ENCODE assay signal across 15 cellular contexts in genomic region chrX:11429543-11430085, GRCh38.
DNase-seq lines count a peak whose midpoint lies in the region; ATAC-seq and TF ChIP-seq lines count a peak whose summit lies in the region.
"Had no signal": no experiment of that assay in that cellular context is flagged by ENCODE, and none has a peak within 500 bp of the region (broad histone marks: within the 10 kb centered on the region; RNA-seq: fewer than 3 reads in every experiment).

No MANE protein-coding gene starts in this region.

- H3K4me2 ChIP-seq in mesenchymal stem cell (ENCODE audit: low read length, poor library complexity, severe bottlenecking) = no peak overlapping the region
- H3K4me2 ChIP-seq: PC-9 had no signal

- no peak overlapping the region for H3K9ac ChIP-seq in mesenchymal stem cell (ENCODE audit: low read length)

- ATAC-seq in GM21717 (IDR thresholded peaks at IDR 0.05; ENCODE audit: unreplicated experiment) (peak; percentile 54), GM18873 (IDR thresholded peaks at IDR 0.05; ENCODE audit: low FRiP score, unreplicated experiment) (no peak), HG03442 (IDR thresholded peaks at IDR 0.05; ENCODE audit: unreplicated experiment) (no peak)

- H3K79me1 ChIP-seq in mesenchymal stem cell (replicated peaks; ENCODE audit: low read length, poor library complexity, severe bottlenecking) = peaks cover 1% of the 10 kb centered on the region

- H2BK5ac ChIP-seq in mesenchymal stem cell (ENCODE audit: low read depth, low read length, poor library complexity, severe bottlenecking) = no peak overlapping the region

- H3K27me3 ChIP-seq in mesenchymal stem cell (ENCODE audit: control insufficient read depth in 1 of 2, insufficient read depth in 1 of 2, low read length in 2 of 2) = no peaks in the 10 kb centered on the region

- H3K4ac ChIP-seq in mesenchymal stem cell (ENCODE audit: low read depth in 1 of 2, low read length in 2 of 2) = no peak overlapping the region

- H3K9me3 ChIP-seq in mesenchymal stem cell (ENCODE audit: control insufficient read depth, low read length) = no peaks in the 10 kb centered on the region

- no peak overlapping the region for H3K14ac ChIP-seq in mesenchymal stem cell (ENCODE audit: low read length in 2 of 2)

- 59% methylated on average over 2 of the region's 3 CpGs for WGBS in mesenchymal stem cell

- H3K36me3 ChIP-seq in mesenchymal stem cell (ENCODE audit: control insufficient read depth in 1 of 2, insufficient read depth in 2 of 2, low read depth in 1 of 2, low read length in 2 of 2) = no peaks in the 10 kb centered on the region

- DNase-seq in GM12865 (ENCODE audit: low read depth) (peak; percentile 35), RPMI8226 (peak; percentile 83), mesenchymal stem cell (no peak), middle frontal gyrus (ENCODE audit: extremely low spot score, low spot score) (no peak)
- DNase-seq in stimulated activated CD8-positive, alpha-beta memory T cell treated with anti-CD3 and anti-CD28 coated beads, Interleukin-4, amount 100 ng/mL, for 48 hours = no peak
- DNase-seq: CD4-positive, alpha-beta memory T cell; HCEC 1CT; NCI-H1048; NCI-H2227 treated with DMSO at 0.1 percent for 48 hours; NCI-H526 treated with DMSO at 0.1 percent for 48 hours; PC-9; SHP77 treated with DMSO at 0.1 percent for 48 hours had no signal

- H4K91ac ChIP-seq in mesenchymal stem cell (ENCODE audit: low read length) = peak overlapping the region; percentile 50

- H3K18ac ChIP-seq in mesenchymal stem cell (ENCODE audit: low read depth in 1 of 2, low read length in 2 of 2) = peak overlapping the region in 1 of 2 experiments; percentile 12

- H4K8ac ChIP-seq in mesenchymal stem cell (ENCODE audit: low read length) = peak overlapping the region; percentile 23

- H3K23ac ChIP-seq in mesenchymal stem cell (ENCODE audit: low read length in 2 of 2) = no peak overlapping the region

- H3K4me1 ChIP-seq in mesenchymal stem cell (ENCODE audit: control insufficient read depth, insufficient read depth, low read depth, low read length) = peaks cover 6% of the 10 kb centered on the region

- H2AFZ ChIP-seq in mesenchymal stem cell (ENCODE audit: low read depth, low read length) = no peak overlapping the region
- H2AFZ ChIP-seq: PC-9 had no signal

- no peak overlapping the region for H2AK5ac ChIP-seq in mesenchymal stem cell (ENCODE audit: low read length, severe bottlenecking)

- H2BK15ac ChIP-seq in mesenchymal stem cell (ENCODE audit: low read depth, poor library complexity, severe bottlenecking) = no peak overlapping the region

- no peak overlapping the region for H3K27ac ChIP-seq in mesenchymal stem cell (ENCODE audit: low read length, poor library complexity, severe bottlenecking)
- H3K27ac ChIP-seq: PC-9 had no signal

- no peak overlapping the region for H2BK120ac ChIP-seq in mesenchymal stem cell (ENCODE audit: low read depth, low read length)

- H2BK12ac ChIP-seq in mesenchymal stem cell (ENCODE audit: low read length in 2 of 2) = peak overlapping the region in 1 of 2 experiments; percentile 63

- TF ChIP-seq CTCF in GM12865 (IDR thresholded peaks at IDR 0.05; ENCODE audit: insufficient read depth, low read depth, low read length, missing control alignments) = no peak

- H3K4me3 ChIP-seq in GM12865 (ENCODE audit: low read depth, low read length) = no peak overlapping the region
- no peak overlapping the region for H3K4me3 ChIP-seq in mesenchymal stem cell (ENCODE audit: insufficient read depth in 1 of 2, low read depth in 1 of 2, low read length in 2 of 2)
- H3K4me3 ChIP-seq: PC-9 had no signal

Comparison
In these comparisons a context has a peak if more than half of its experiments do, and no peak if none do; other contexts are left out.
1. DNase-seq: peak in GM12865 (single experiment) and RPMI8226 (single experiment); none in mesenchymal stem cell (single experiment), stimulated activated CD8-positive, alpha-beta memory T cell treated with anti-CD3 and anti-CD28 coated beads, Interleukin-4, amount 100 ng/mL, for 48 hours (single experiment) and middle frontal gyrus (single experiment).